Comparison of ENCODE assay signal across 1 cellular context in the genomic region with DNA sequence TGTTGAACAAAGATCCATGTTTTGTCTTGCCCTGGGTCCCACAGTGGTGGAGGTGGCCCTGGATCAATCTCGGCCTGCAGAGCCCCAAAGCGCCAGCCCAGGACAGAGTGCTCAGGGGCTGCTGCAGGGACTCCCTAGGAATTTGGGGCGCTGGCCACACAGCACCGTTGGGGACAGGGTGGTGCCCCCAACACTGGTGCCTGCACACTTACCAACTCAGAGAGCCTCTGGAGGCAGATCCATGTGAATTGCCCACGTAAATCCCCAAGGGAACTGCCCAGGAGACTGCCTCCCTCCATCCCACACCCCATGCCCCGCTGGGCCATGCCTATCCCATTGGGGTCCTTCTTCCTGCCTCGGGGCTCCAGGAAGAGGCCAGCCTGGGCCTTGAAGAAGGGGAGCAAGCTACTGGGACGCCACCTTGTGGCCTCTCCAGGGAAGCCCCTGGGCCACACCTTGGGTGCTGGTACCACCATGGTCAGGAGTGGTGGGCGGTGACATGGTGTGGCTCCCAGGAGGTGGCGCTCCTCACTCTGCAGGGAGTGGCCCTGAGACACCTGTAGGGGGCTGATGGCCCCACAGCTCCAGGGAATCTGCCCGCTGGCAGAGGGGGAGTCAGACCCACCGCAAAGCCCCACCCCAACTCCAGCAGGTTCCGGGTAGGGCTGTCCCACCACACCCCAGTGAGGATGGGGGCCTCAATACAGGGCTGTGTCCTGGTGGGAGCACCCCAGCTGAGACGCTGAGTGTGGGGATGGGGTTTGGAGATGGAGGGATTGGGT.
TF ChIP-seq lines count a peak whose summit lies in the region.

No MANE protein-coding gene starts in this region.

TF ChIP-seq in K562, 482 proteins besides CTCF, POLR2A, EP300 and RAD21 (continued from another document and continues in another):
- TF ChIP-seq BCLAF1 (IDR thresholded peaks at IDR 0.05; ENCODE audit: borderline replicate concordance in 1 of 2, control insufficient read depth in 1 of 2, low read depth in 2 of 2, low read length in 1 of 2) (no peak), CTBP1 (IDR thresholded peaks at IDR 0.05; ENCODE audit: borderline replicate concordance) (peak; percentile 96), HDAC8 (tag; IDR thresholded peaks at IDR 0.05) (no peak), MTA3 (IDR thresholded peaks at IDR 0.05; ENCODE audit: borderline replicate concordance) (peak; percentile 93), MAX (CRISPR knock-in tag; IDR thresholded peaks at IDR 0.05) (peak; percentile 67), ELF2 (CRISPR knock-in tag; IDR thresholded peaks at IDR 0.05) (no peak), RREB1 (CRISPR knock-in tag; IDR thresholded peaks at IDR 0.05) (0 out of 2 replicates have a peak, but pooled peaks have one; percentile 43), GTF2F1 (IDR thresholded peaks at IDR 0.05; ENCODE audit: low read depth, low read length) (peak; percentile 65; the same call in 1 of the 2 replicates), KDM4B (IDR thresholded peaks at IDR 0.05; ENCODE audit: borderline replicate concordance in 2 of 2, low read depth in 1 of 2) (peak in 1 of 2 experiments; percentile 50; a peak in 1 of 4 replicates), CREBBP (IDR thresholded peaks at IDR 0.05; ENCODE audit: low read depth, low read length) (no peak), HNRNPH1 (optimal IDR thresholded peaks at IDR 0.05; ENCODE audit: low read depth, low read length) (no peak), SP1 (CRISPR knock-in tag; IDR thresholded peaks at IDR 0.05) (peak; percentile 93), SRF (CRISPR knock-in tag; IDR thresholded peaks at IDR 0.05) (0 out of 4 replicates have a peak, but pooled peaks of 1 of the 2 experiments have one; percentile 29), HDGF (IDR thresholded peaks at IDR 0.05) (no peak), ZC3H11A (IDR thresholded peaks at IDR 0.05; ENCODE audit: low read depth, low read length) (0 out of 2 replicates have a peak, but pooled peaks have one; percentile 56), ZFP36 (IDR thresholded peaks at IDR 0.05; ENCODE audit: low read depth, low read length, partially characterized antibody) (peak; percentile 25), STAG1 (CRISPR knock-in tag; IDR thresholded peaks at IDR 0.05; ENCODE audit: borderline replicate concordance) (peak; percentile 88), KLF1 (tag; IDR thresholded peaks at IDR 0.05) (0 out of 2 replicates have a peak, but pooled peaks have one; percentile 26), ILK (tag; IDR thresholded peaks at IDR 0.05; ENCODE audit: borderline replicate concordance, low read depth) (no peak), HDAC3 (IDR thresholded peaks at IDR 0.05; ENCODE audit: borderline replicate concordance, partially characterized antibody) (no peak), MYNN (IDR thresholded peaks at IDR 0.05) (peak; percentile 83), MYNN (CRISPR knock-in tag; IDR thresholded peaks at IDR 0.05) (no peak), ZNF707 (CRISPR knock-in tag; conservative IDR thresholded peaks at IDR 0.05) (no peak), FIP1L1 (IDR thresholded peaks at IDR 0.05; ENCODE audit: low read depth, low read length, poor library complexity, severe bottlenecking) (no peak), NR2C2 (CRISPR knock-in tag; IDR thresholded peaks at IDR 0.05) (0 out of 2 replicates have a peak, but pooled peaks have one; percentile 23), NR2C2 (tag; IDR thresholded peaks at IDR 0.05) (no peak), ETV6 (IDR thresholded peaks at IDR 0.05; ENCODE audit: borderline replicate concordance in 1 of 2, low read depth in 2 of 2, low read length in 1 of 2) (no peak), ETV6 (CRISPR knock-in tag; IDR thresholded peaks at IDR 0.05; ENCODE audit: borderline replicate concordance) (no peak), NRF1 (conservative IDR thresholded peaks at IDR 0.05 in 1 of 2, IDR thresholded peaks at IDR 0.05 in 1 of 2) (0 out of 4 replicates have a peak, but pooled peaks of 1 of the 2 experiments have one; percentile 23), GATAD2B (IDR thresholded peaks at IDR 0.05; ENCODE audit: borderline replicate concordance) (peak; percentile 38; the same call in 1 of the 2 replicates), RCOR1 (IDR thresholded peaks at IDR 0.05; ENCODE audit: borderline replicate concordance in 1 of 2, low read depth in 2 of 2, low read length in 2 of 2) (peak in 1 of 2 experiments; percentile 82; a peak in 2 of 4 replicates), CEBPG (CRISPR knock-in tag; IDR thresholded peaks at IDR 0.05) (no peak), CEBPG (tag; conservative IDR thresholded peaks at IDR 0.05 in 1 of 2, IDR thresholded peaks at IDR 0.05 in 1 of 2) (no peak), NEUROD1 (IDR thresholded peaks at IDR 0.05; ENCODE audit: borderline replicate concordance, low read depth, low read length, partially characterized antibody) (peak; percentile 20), ESRRB (CRISPR knock-in tag; IDR thresholded peaks at IDR 0.05; ENCODE audit: borderline replicate concordance) (no peak), ZNF740 (CRISPR knock-in tag; IDR thresholded peaks at IDR 0.05) (no peak), ZNF740 (tag; IDR thresholded peaks at IDR 0.05) (no peak), KLF10 (CRISPR knock-in tag; IDR thresholded peaks at IDR 0.05) (no peak), ZEB2 (IDR thresholded peaks at IDR 0.05) (peak; percentile 74; the same call in 1 of the 2 replicates), ZNF280A (IDR thresholded peaks at IDR 0.05; ENCODE audit: low read depth, partially characterized antibody) (no peak), PYGO2 (tag; IDR thresholded peaks at IDR 0.05) (no peak), TGIF2 (CRISPR knock-in tag; IDR thresholded peaks at IDR 0.05) (no peak), CC2D1A (IDR thresholded peaks at IDR 0.05) (peak; percentile 80; the same call in 1 of the 2 replicates), TBL1XR1 (IDR thresholded peaks at IDR 0.05; ENCODE audit: low read length in 2 of 2) (0 out of 4 replicates have a peak, but pooled peaks of 1 of the 2 experiments have one; percentile 37), CREB1 (IDR thresholded peaks at IDR 0.05) (peak; percentile 30; the same call in 1 of the 2 replicates), CREB1 (CRISPR knock-in tag; IDR thresholded peaks at IDR 0.05) (peak; percentile 65), POLR2G (IDR thresholded peaks at IDR 0.05; ENCODE audit: low read depth, low read length) (peak; percentile 55)
- TF ChIP-seq, protein P1, sequence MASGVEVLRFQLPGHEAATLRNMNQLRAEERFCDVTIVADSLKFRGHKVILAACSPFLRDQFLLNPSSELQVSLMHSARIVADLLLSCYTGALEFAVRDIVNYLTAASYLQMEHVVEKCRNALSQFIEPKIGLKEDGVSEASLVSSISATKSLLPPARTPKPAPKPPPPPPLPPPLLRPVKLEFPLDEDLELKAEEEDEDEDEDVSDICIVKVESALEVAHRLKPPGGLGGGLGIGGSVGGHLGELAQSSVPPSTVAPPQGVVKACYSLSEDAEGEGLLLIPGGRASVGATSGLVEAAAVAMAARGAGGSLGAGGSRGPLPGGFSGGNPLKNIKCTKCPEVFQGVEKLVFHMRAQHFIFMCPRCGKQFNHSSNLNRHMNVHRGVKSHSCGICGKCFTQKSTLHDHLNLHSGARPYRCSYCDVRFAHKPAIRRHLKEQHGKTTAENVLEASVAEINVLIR (CRISPR knock-in tag; IDR thresholded peaks at IDR 0.05): no peak
- TF ChIP-seq, protein P2, sequence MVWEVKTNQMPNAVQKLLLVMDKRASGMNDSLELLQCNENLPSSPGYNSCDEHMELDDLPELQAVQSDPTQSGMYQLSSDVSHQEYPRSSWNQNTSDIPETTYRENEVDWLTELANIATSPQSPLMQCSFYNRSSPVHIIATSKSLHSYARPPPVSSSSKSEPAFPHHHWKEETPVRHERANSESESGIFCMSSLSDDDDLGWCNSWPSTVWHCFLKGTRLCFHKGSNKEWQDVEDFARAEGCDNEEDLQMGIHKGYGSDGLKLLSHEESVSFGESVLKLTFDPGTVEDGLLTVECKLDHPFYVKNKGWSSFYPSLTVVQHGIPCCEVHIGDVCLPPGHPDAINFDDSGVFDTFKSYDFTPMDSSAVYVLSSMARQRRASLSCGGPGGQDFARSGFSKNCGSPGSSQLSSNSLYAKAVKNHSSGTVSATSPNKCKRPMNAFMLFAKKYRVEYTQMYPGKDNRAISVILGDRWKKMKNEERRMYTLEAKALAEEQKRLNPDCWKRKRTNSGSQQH (CRISPR knock-in tag; IDR thresholded peaks at IDR 0.05): no peak
